In the genomic region with DNA sequence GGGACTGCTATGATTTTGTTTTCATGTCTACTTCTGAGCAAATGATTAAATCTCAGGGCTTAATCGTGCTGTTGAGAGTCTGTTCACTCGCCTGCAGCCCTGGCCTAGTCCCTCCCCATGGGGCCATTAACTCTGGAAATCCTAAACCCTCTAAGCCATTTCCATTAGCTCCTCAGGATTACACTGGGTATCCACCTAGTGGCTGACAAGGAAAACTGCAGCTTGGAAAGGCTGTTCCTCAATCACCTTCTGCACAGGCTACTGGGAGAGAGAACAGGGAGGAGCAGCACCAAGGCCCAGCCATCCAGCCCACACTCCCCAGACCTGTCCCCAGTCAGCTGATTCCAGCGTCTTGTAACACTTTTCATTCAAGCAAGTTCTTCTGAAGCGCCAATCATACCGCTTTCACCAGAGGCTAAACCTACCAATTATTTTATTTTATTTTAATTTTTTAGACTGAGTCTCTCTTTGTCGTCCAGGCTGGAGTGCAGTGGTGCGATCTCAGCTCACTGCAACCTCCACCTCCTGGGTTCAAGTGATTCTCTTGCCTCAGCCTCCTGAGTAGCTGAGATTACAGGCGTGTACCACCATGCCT, we compare ENCODE assay signal across 9 cellular contexts. TPM values are rescaled to one million over a fixed set of nuclear protein-coding genes. Genes with fewer than 3 reads are reported as not detected.
DNase-seq lines count a peak whose midpoint lies in the region; ATAC-seq and TF ChIP-seq lines count a peak whose summit lies in the region.
"Had no signal": no experiment of that assay in that cellular context is flagged by ENCODE, and none has a peak within 500 bp of the region (broad histone marks: within the 10 kb centered on the region; RNA-seq: fewer than 3 reads in every experiment).

No MANE protein-coding gene starts in this region.

- no peaks in the 10 kb centered on the region for H3K9me3 ChIP-seq in CD4-positive, CD25-positive, alpha-beta regulatory T cell (ENCODE audit: control insufficient read depth in 2 of 2, low read length in 2 of 2)
- H3K9me3 ChIP-seq in prostate gland = no peaks in the 10 kb centered on the region

- H3K27me3 ChIP-seq in CD4-positive, CD25-positive, alpha-beta regulatory T cell (ENCODE audit: control insufficient read depth, insufficient read depth, low read length) = peaks cover 12% of the 10 kb centered on the region
- no peaks in the 10 kb centered on the region for H3K27me3 ChIP-seq in prostate gland (replicated peaks; ENCODE audit: insufficient read depth)

- TF ChIP-seq CTCF in activated CD8-positive, alpha-beta T cell treated with anti-CD3 and anti-CD28 coated beads for 36 hours (IDR thresholded peaks at IDR 0.05) = peak; percentile 77
- TF ChIP-seq CTCF in glutamatergic neuron (IDR thresholded peaks at IDR 0.05; ENCODE audit: partially characterized antibody, unreplicated experiment) = peak; percentile 92
- TF ChIP-seq CTCF in prostate gland (IDR thresholded peaks at IDR 0.05) = peak; percentile 26 to 56 (median 36)

- CTCF ChIA-PET in activated CD8-positive, alpha-beta T cell treated with anti-CD3 and anti-CD28 coated beads for 36 hours (lab: Charles Lee) = interaction anchor here (0.6 to 15.0 kb wide), 37 partner anchors 9 to 367 kb away, joined by 3 to 707 read pairs (median 5); partner anchors contain the start of genes MUCL1 and TESPA1

- intact Hi-C loops in activated CD8-positive, alpha-beta T cell treated with anti-CD3 and anti-CD28 coated beads for 36 hours (cut with micrococcal nuclease) = loop anchor here (2.0 kb wide), 1 partner anchor 214 kb away; the partner anchor contains the start of gene MUCL1
- intact Hi-C loops in prostate gland (cut with DNase I) = no loop called here

- H3K4me3 ChIP-seq in CD4-positive, CD25-positive, alpha-beta regulatory T cell (ENCODE audit: low read depth, low read length) = no peak overlapping the region
- H3K4me3 ChIP-seq in prostate gland = no peak overlapping the region

- H3K27ac Mint-ChIP-seq in CD4-positive, CD25-positive, alpha-beta regulatory T cell = no peak overlapping the region
- no peak overlapping the region for H3K27ac Mint-ChIP-seq in activated CD8-positive, alpha-beta T cell treated with anti-CD3 and anti-CD28 coated beads for 36 hours
- peak overlapping the region; percentile 99 for H3K27ac Mint-ChIP-seq in glutamatergic neuron (ENCODE audit: unreplicated experiment)

- H3K36me3 ChIP-seq in CD4-positive, CD25-positive, alpha-beta regulatory T cell (ENCODE audit: control insufficient read depth, insufficient read depth, low read length) = no peaks in the 10 kb centered on the region
- H3K36me3 ChIP-seq in prostate gland = no peaks in the 10 kb centered on the region

- H3K36me3 Mint-ChIP-seq in CD4-positive, CD25-positive, alpha-beta regulatory T cell = no peaks in the 10 kb centered on the region
- H3K36me3 Mint-ChIP-seq in activated CD8-positive, alpha-beta T cell treated with anti-CD3 and anti-CD28 coated beads for 36 hours (ENCODE audit: low read depth) = no peaks in the 10 kb centered on the region
- H3K36me3 Mint-ChIP-seq in glutamatergic neuron (ENCODE audit: unreplicated experiment) = no peaks in the 10 kb centered on the region

- no peak overlapping the region for H3K27ac ChIP-seq in CD4-positive, CD25-positive, alpha-beta regulatory T cell (ENCODE audit: insufficient read depth, low read length, poor library complexity, severe bottlenecking)
- H3K27ac ChIP-seq in prostate gland = no peak overlapping the region

- H3K4me1 ChIP-seq in CD4-positive, CD25-positive, alpha-beta regulatory T cell (ENCODE audit: control insufficient read depth, insufficient read depth, low read length, poor library complexity, severe bottlenecking) = no peaks in the 10 kb centered on the region
- H3K4me1 ChIP-seq in prostate gland (replicated peaks) = no peaks in the 10 kb centered on the region

- no peak overlapping the region for H3K4me3 Mint-ChIP-seq in CD4-positive, CD25-positive, alpha-beta regulatory T cell
- no peak overlapping the region for H3K4me3 Mint-ChIP-seq in activated CD8-positive, alpha-beta T cell treated with anti-CD3 and anti-CD28 coated beads for 36 hours
- H3K4me3 Mint-ChIP-seq in glutamatergic neuron (ENCODE audit: unreplicated experiment) = peak overlapping the region; percentile 84

- H3K9me3 Mint-ChIP-seq in CD4-positive, CD25-positive, alpha-beta regulatory T cell = peaks cover 0 to 1% (median 0%) of the 10 kb centered on the region in 7 donors
- no peaks in the 10 kb centered on the region for H3K9me3 Mint-ChIP-seq in activated CD8-positive, alpha-beta T cell treated with anti-CD3 and anti-CD28 coated beads for 36 hours
- H3K9me3 Mint-ChIP-seq in glutamatergic neuron (ENCODE audit: unreplicated experiment) = peaks cover 14% of the 10 kb centered on the region

- peaks cover 0 to 5% (median 3%) of the 10 kb centered on the region in 4 donors for H3K4me1 Mint-ChIP-seq in CD4-positive, CD25-positive, alpha-beta regulatory T cell
- peaks cover 4% of the 10 kb centered on the region for H3K4me1 Mint-ChIP-seq in activated CD8-positive, alpha-beta T cell treated with anti-CD3 and anti-CD28 coated beads for 36 hours (ENCODE audit: low read depth)
- H3K4me1 Mint-ChIP-seq in glutamatergic neuron (ENCODE audit: low read depth, unreplicated experiment) = peaks cover 61% of the 10 kb centered on the region

- peak in 2 of 3 donors; percentile 35 to 44 for DNase-seq in CD4-positive, CD25-positive, alpha-beta regulatory T cell
- DNase-seq in NCI-H226 = peak; percentile 49
- DNase-seq in activated CD8-positive, alpha-beta T cell treated with anti-CD3 and anti-CD28 coated beads for 36 hours = peak; percentile 13
- peak; percentile 58 for DNase-seq in glutamatergic neuron
- DNase-seq in prostate gland (ENCODE audit: low spot score) = no peak
- DNase-seq in T-helper 9 cell = no peak

- H3K27me3 Mint-ChIP-seq in CD4-positive, CD25-positive, alpha-beta regulatory T cell = peaks cover 24% of the 10 kb centered on the region
- H3K27me3 Mint-ChIP-seq in activated CD8-positive, alpha-beta T cell treated with anti-CD3 and anti-CD28 coated beads for 36 hours = peaks cover 2% of the 10 kb centered on the region
- peaks cover 13% of the 10 kb centered on the region for H3K27me3 Mint-ChIP-seq in glutamatergic neuron (ENCODE audit: unreplicated experiment)

- ATAC-seq in CD4-positive, CD25-positive, alpha-beta regulatory T cell (ENCODE audit: low read depth in 2 of 2) = no peak
- ATAC-seq in GM18511 (IDR thresholded peaks at IDR 0.05; ENCODE audit: unreplicated experiment) (peak; percentile 69), HG03175 (IDR thresholded peaks at IDR 0.05; ENCODE audit: unreplicated experiment) (peak; percentile 64)
- ATAC-seq in activated CD8-positive, alpha-beta T cell treated with anti-CD3 and anti-CD28 coated beads for 36 hours = peak; percentile 70

- POLR2A ChIA-PET in activated CD8-positive, alpha-beta T cell treated with anti-CD3 and anti-CD28 coated beads for 36 hours (lab: Charles Lee) = interaction anchor here (2.8 kb wide), 1 partner anchor 75 kb away, joined by 11 read pairs; no protein-coding TSS in a partner anchor

- no peak for TF ChIP-seq POLR2A in prostate gland (IDR thresholded peaks at IDR 0.05)

- 54% methylated on average over 8 of the region's 8 CpGs for WGBS in prostate gland

RNA-seq across cellular contexts. Expression of gene NEUROD4, which starts 48.7 kb away (rescaled TPM):
- total RNA-seq in CD4-positive, CD25-positive, alpha-beta regulatory T cell = not detected
- not detected for polyA plus RNA-seq in CD4-positive, CD25-positive, alpha-beta regulatory T cell
- total RNA-seq in activated CD8-positive, alpha-beta T cell treated with anti-CD3 and anti-CD28 coated beads for 36 hours = not detected
- 206 TPM for total RNA-seq in glutamatergic neuron (ENCODE audit: unreplicated experiment)
- total RNA-seq in prostate gland = under 1 TPM in 1 of 2 donors, not detected in 1; 0.11 TPM
- total RNA-seq: T-helper 2 cell treated with Interferon-gamma antibody and Interleukin-4, amounts not matched to agents 100 ng/mL and 5 ng/mL, for 36 hours had no signal

RNA-seq across cellular contexts. Expression of gene OR9K2, which starts 57.7 kb away (rescaled TPM):
- not detected for total RNA-seq in CD4-positive, CD25-positive, alpha-beta regulatory T cell
- not detected for polyA plus RNA-seq in CD4-positive, CD25-positive, alpha-beta regulatory T cell
- not detected for total RNA-seq in activated CD8-positive, alpha-beta T cell treated with anti-CD3 and anti-CD28 coated beads for 36 hours
- 2.9 TPM for total RNA-seq in glutamatergic neuron (ENCODE audit: unreplicated experiment)
- total RNA-seq in prostate gland = not detected
- total RNA-seq: T-helper 2 cell treated with Interferon-gamma antibody and Interleukin-4, amounts not matched to agents 100 ng/mL and 5 ng/mL, for 36 hours had no signal

Comparison
In these comparisons a context has a peak if more than half of its experiments do, and no peak if none do; other contexts are left out.
1. ATAC-seq: peak in GM18511 (single experiment), HG03175 (single experiment) and activated CD8-positive, alpha-beta T cell treated with anti-CD3 and anti-CD28 coated beads for 36 hours (single experiment); none in CD4-positive, CD25-positive, alpha-beta regulatory T cell (0 of 2).
2. DNase-seq: peak in CD4-positive, CD25-positive, alpha-beta regulatory T cell (2 of 3), NCI-H226 (single experiment), activated CD8-positive, alpha-beta T cell treated with anti-CD3 and anti-CD28 coated beads for 36 hours (single experiment) and glutamatergic neuron (single experiment); none in prostate gland (single experiment) and T-helper 9 cell (single experiment).
3. CTCF ChIP-seq: peak in every context shown above with its lines; median percentile 92 in glutamatergic neuron; 77 in activated CD8-positive, alpha-beta T cell treated with anti-CD3 and anti-CD28 coated beads for 36 hours; 36 in prostate gland.
4. RNA of gene NEUROD4, which starts 48.7 kb away (total RNA-seq): 206 TPM in glutamatergic neuron (single experiment); 0.11 TPM in prostate gland, not detected in activated CD8-positive, alpha-beta T cell treated with anti-CD3 and anti-CD28 coated beads for 36 hours and not detected in CD4-positive, CD25-positive, alpha-beta regulatory T cell (single experiment); every median in the first group is over 100 times any median in the second.